27 cellular contexts compared by ENCODE assay signal in genomic region chr17:6510321-6511023, GRCh38. TPM values are rescaled to one million over a fixed set of nuclear protein-coding genes. Genes with fewer than 3 reads are reported as not detected.
DNase-seq lines count a peak whose midpoint lies in the region; ATAC-seq, FAIRE-seq and TF ChIP-seq lines count a peak whose summit lies in the region.
"Had no signal": no experiment of that assay in that cellular context is flagged by ENCODE, and none has a peak within 500 bp of the region (broad histone marks: within the 10 kb centered on the region; RNA-seq: fewer than 3 reads in every experiment).

No MANE protein-coding gene starts in this region.

- 0 out of 2 replicates have a peak overlapping the region, but pooled peaks have one; percentile 13 for H2AK5ac ChIP-seq in H1 (ENCODE audit: low read depth, low read length)
- H2AK5ac ChIP-seq in trophoblast cell (ENCODE audit: low read length): no peak overlapping the region

- H3K27me3 ChIP-seq in PC-9 (ENCODE audit: insufficient read depth, low read depth) (no peaks in the 10 kb centered on the region), H1 (replicated peaks in 1 of 4; ENCODE audit: control insufficient read depth in 3 of 4, extremely low read depth in 1 of 4, insufficient read depth in 3 of 4, low read length in 3 of 4) (no peaks in the 10 kb centered on the region), trophoblast cell (ENCODE audit: insufficient read depth, low read length) (no peaks in the 10 kb centered on the region)
- H3K27me3 ChIP-seq: pancreas had no signal

- peaks cover 18% of the 10 kb centered on the region for H3F3A ChIP-seq in PC-9 (ENCODE audit: insufficient read depth, low read depth)

- H3K4me3 ChIP-seq in PC-9 (no peak overlapping the region), H1 (ENCODE audit: extremely low read depth in 1 of 4, insufficient read depth in 2 of 4, low read depth in 3 of 4, low read length in 4 of 4) (no peak overlapping the region), trophoblast cell (ENCODE audit: low read depth, low read length) (no peak overlapping the region)
- H3K4me3 ChIP-seq: GM12878, pancreas had no signal

- H4K8ac ChIP-seq in H1 (ENCODE audit: extremely low read depth, insufficient read depth, low read length) (no peak overlapping the region), trophoblast cell (ENCODE audit: low read depth, low read length) (no peak overlapping the region)

- no peak for ATAC-seq in effector memory CD8-positive, alpha-beta T cell (replicated peaks)
- ATAC-seq in HG02610 (IDR thresholded peaks at IDR 0.05; ENCODE audit: unreplicated experiment) (no peak), GM18519 (IDR thresholded peaks at IDR 0.05; ENCODE audit: low FRiP score, unreplicated experiment) (no peak)
- ATAC-seq: activated naive CD8-positive, alpha-beta T cell treated with anti-CD3 and anti-CD28 coated beads, Interleukin-2, amount 50 U/mL, for 24 hours; GM12878; naive thymus-derived CD4-positive, alpha-beta T cell; stimulated activated memory B cell treated with anti-CD40 and anti-IgM and Interleukin-4, amounts not matched to agents 10 μg/mL and 1 μg/mL and 100 μg/mL, for 72 hours; T-cell had no signal

- DNase-seq in EH (ENCODE audit: low read depth): peak; percentile 60
- no peak for DNase-seq in PC-9
- no peak for DNase-seq in H1 (ENCODE audit: low read depth in 1 of 2, low spot score in 2 of 2)
- peak in 1 of 2 donors; percentile 11 for DNase-seq in trophoblast cell
- DNase-seq in effector memory CD8-positive, alpha-beta T cell: no peak
- DNase-seq in pons (ENCODE audit: low spot score): no peak
- DNase-seq: activated CD4-positive, alpha-beta T cell treated with anti-CD3 and anti-CD28 coated beads, Interleukin-2, amount 10 ng/mL, durations not matched to agents 24 days and 14 days; activated effector memory CD4-positive, alpha-beta T cell treated with Interleukin-2 at 50 U/mL for 16 hours; activated naive CD8-positive, alpha-beta T cell treated with anti-CD3 and anti-CD28 coated beads, Interleukin-2, amount 50 U/mL, for 24 hours; CD4-positive, CD25-positive, alpha-beta regulatory T cell; DMS153; GOT3; hippocampal formation; naive thymus-derived CD4-positive, alpha-beta T cell; NCI-H146; NCI-H2171; SHP77 treated with DMSO at 0.1 percent for 48 hours; stimulated activated CD4-positive, alpha-beta T cell treated with anti-CD3 and anti-CD28 coated beads, Interleukin-1b, Interleukin-23, amount 100 ng/mL, for 48 hours; T-cell had no signal

- H3K36me3 ChIP-seq in PC-9 (ENCODE audit: low read depth) (no peaks in the 10 kb centered on the region), H1 (ENCODE audit: control insufficient read depth in 2 of 4, insufficient read depth in 4 of 4, low read length in 3 of 4) (no peaks in the 10 kb centered on the region), trophoblast cell (ENCODE audit: control insufficient read depth in 1 of 2, insufficient read depth in 2 of 2, low read length in 2 of 2) (no peaks in the 10 kb centered on the region)
- H3K36me3 ChIP-seq: pancreas had no signal

- TF ChIP-seq CTCF in PC-9 (conservative IDR thresholded peaks at IDR 0.05) (no peak), H1 (IDR thresholded peaks at IDR 0.05; ENCODE audit: control extremely low read depth in 1 of 3, insufficient read depth in 1 of 3, low read depth in 1 of 3, low read length in 3 of 3) (no peak)

- H3K23me2 ChIP-seq in H1 (ENCODE audit: low read depth, low read length): no peaks in the 10 kb centered on the region; the same call in 1 of the 2 replicates

- no peak for FAIRE-seq in H1 (lab: Jason Lieb, UNC)
- FAIRE-seq: GM12878, islet of Langerhans, pancreas had no signal

- no peak for TF ChIP-seq RAD21 in H1 (IDR thresholded peaks at IDR 0.05 in 1 of 2, conservative IDR thresholded peaks at IDR 0.05 in 1 of 2; ENCODE audit: low read depth in 2 of 2, low read length in 2 of 2)

- H4K91ac ChIP-seq in H1 (replicated peaks; ENCODE audit: insufficient read length, low read length) (peak overlapping the region; percentile 81), trophoblast cell (ENCODE audit: low read depth, low read length) (no peak overlapping the region)

- peak overlapping the region; percentile 55; the same call in 1 of the 2 replicates for H2BK12ac ChIP-seq in H1 (ENCODE audit: low read depth, low read length)
- no peak overlapping the region for H2BK12ac ChIP-seq in trophoblast cell (ENCODE audit: low read length)

- H3K9me2 ChIP-seq in PC-9 (ENCODE audit: insufficient read depth): no peaks in the 10 kb centered on the region

- H3K14ac ChIP-seq in H1 (ENCODE audit: insufficient read length) (no peak overlapping the region), trophoblast cell (ENCODE audit: low read length) (no peak overlapping the region)

- no peak overlapping the region for H3K27ac Mint-ChIP-seq in effector memory CD8-positive, alpha-beta T cell
- H3K27ac Mint-ChIP-seq: activated CD4-positive, alpha-beta T cell treated with anti-CD3 and anti-CD28 coated beads, Interleukin-2, amount 10 ng/mL, durations not matched to agents 24 days and 14 days; activated naive CD8-positive, alpha-beta T cell treated with anti-CD3 and anti-CD28 coated beads, Interleukin-2, amount 50 U/mL, for 24 hours; CD4-positive, CD25-positive, alpha-beta regulatory T cell; dendritic cell treated with granulocyte-macrophage colony-stimulating factor and Interleukin-4, amounts not matched to agents 40 ng/mL and 50 ng/mL, for 4 days; naive thymus-derived CD4-positive, alpha-beta T cell; stimulated activated memory B cell treated with anti-CD40 and anti-IgM and Interleukin-4, amounts not matched to agents 10 μg/mL and 1 μg/mL and 100 μg/mL, for 72 hours; T-cell had no signal

- H3K79me1 ChIP-seq in H1 (ENCODE audit: low read depth, low read length) (no peaks in the 10 kb centered on the region), trophoblast cell (ENCODE audit: low read length) (no peaks in the 10 kb centered on the region)

- no TSS peak for BruUV-seq in PC-9 (replicated peaks; lab: Mats Ljungman, UMichigan)

- H3K9ac ChIP-seq in H1 (replicated peaks in 1 of 4; ENCODE audit: extremely low read depth in 1 of 4, low read depth in 3 of 4, low read length in 3 of 4) (no peak overlapping the region), trophoblast cell (ENCODE audit: low read length) (no peak overlapping the region)

- H3K23ac ChIP-seq in H1 (ENCODE audit: insufficient read length) (no peak overlapping the region), trophoblast cell (ENCODE audit: low read length) (peak overlapping the region; percentile 1)

- H3K27ac ChIP-seq in PC-9 (no peak overlapping the region), H1 (ENCODE audit: low read depth, low read length) (no peak overlapping the region), trophoblast cell (ENCODE audit: low read depth, low read length) (no peak overlapping the region)
- H3K27ac ChIP-seq: epithelial cell of prostate, pancreas had no signal

- H3K79me2 ChIP-seq in PC-9 (ENCODE audit: low read depth) (no peaks in the 10 kb centered on the region), H1 (ENCODE audit: control insufficient read depth in 1 of 2, insufficient read depth in 2 of 2, low read length in 2 of 2) (no peaks in the 10 kb centered on the region), trophoblast cell (ENCODE audit: control insufficient read depth, insufficient read depth, low read length, poor library complexity) (no peaks in the 10 kb centered on the region)

- no peaks in the 10 kb centered on the region for H3K36me3 Mint-ChIP-seq in effector memory CD8-positive, alpha-beta T cell (ENCODE audit: insufficient read depth)
- H3K36me3 Mint-ChIP-seq: CD4-positive, CD25-positive, alpha-beta regulatory T cell; stimulated activated memory B cell treated with anti-CD40 and anti-IgM and Interleukin-4, amounts not matched to agents 10 μg/mL and 1 μg/mL and 100 μg/mL, for 72 hours; T-cell had no signal

- intact Hi-C loops in PC-9 (cut with micrococcal nuclease; ENCODE audit: unreplicated experiment): no loop called here

- no peak overlapping the region for H4K5ac ChIP-seq in H1 (ENCODE audit: insufficient read length, low read depth, low read length)

- peak overlapping the region; percentile 69 for H2BK120ac ChIP-seq in H1 (replicated peaks; ENCODE audit: low read depth, low read length)
- H2BK120ac ChIP-seq in trophoblast cell (ENCODE audit: insufficient read depth, low read length, poor library complexity): no peak overlapping the region

- H3K18ac ChIP-seq in H1 (ENCODE audit: extremely low read depth, low read length): no peak overlapping the region; the same call in 1 of the 2 replicates
- no peak overlapping the region for H3K18ac ChIP-seq in trophoblast cell (ENCODE audit: low read length)

- peak overlapping the region; percentile 69 for H3K4ac ChIP-seq in H1 (replicated peaks; ENCODE audit: insufficient read length, low read depth, low read length)
- H3K4ac ChIP-seq in trophoblast cell (ENCODE audit: low read depth, low read length): no peak overlapping the region

- no peak overlapping the region for H3K4me3 Mint-ChIP-seq in effector memory CD8-positive, alpha-beta T cell
- H3K4me3 Mint-ChIP-seq: activated CD4-positive, alpha-beta T cell treated with anti-CD3 and anti-CD28 coated beads, Interleukin-2, amount 10 ng/mL, durations not matched to agents 24 days and 14 days; activated naive CD8-positive, alpha-beta T cell treated with anti-CD3 and anti-CD28 coated beads, Interleukin-2, amount 50 U/mL, for 24 hours; CD4-positive, CD25-positive, alpha-beta regulatory T cell; dendritic cell treated with granulocyte-macrophage colony-stimulating factor and Interleukin-4, amounts not matched to agents 40 ng/mL and 50 ng/mL, for 4 days; naive thymus-derived CD4-positive, alpha-beta T cell; stimulated activated memory B cell treated with anti-CD40 and anti-IgM and Interleukin-4, amounts not matched to agents 10 μg/mL and 1 μg/mL and 100 μg/mL, for 72 hours; T-cell had no signal

- no peak overlapping the region for H4K12ac ChIP-seq in trophoblast cell (ENCODE audit: low read depth, low read length)

- peak overlapping the region; percentile 7; the same call in 1 of the 2 replicates for H3K4me2 ChIP-seq in PC-9
- H3K4me2 ChIP-seq in H1 (ENCODE audit: insufficient read depth in 1 of 2, low read depth in 2 of 2, low read length in 2 of 2): no peak overlapping the region
- H3K4me2 ChIP-seq in trophoblast cell (ENCODE audit: low read length): no peak overlapping the region

- 0 out of 2 replicates have a peak overlapping the region, but pooled peaks have one; percentile 92 for H2BK15ac ChIP-seq in H1 (ENCODE audit: low read length)

- H3K9me3 ChIP-seq in PC-9 (ENCODE audit: insufficient read depth, low read depth): no peaks in the 10 kb centered on the region
- H3K9me3 ChIP-seq in H1 (ENCODE audit: insufficient read depth in 2 of 2, low read depth in 1 of 2, low read length in 1 of 2): no peaks in the 10 kb centered on the region
- H3K9me3 ChIP-seq in trophoblast cell (ENCODE audit: insufficient read depth, low read depth, low read length): no peaks in the 10 kb centered on the region
- H3K9me3 ChIP-seq: pancreas had no signal

- H2BK5ac ChIP-seq in H1 (ENCODE audit: low read depth, low read length) (0 out of 2 replicates have a peak overlapping the region, but pooled peaks have one; percentile 9), trophoblast cell (ENCODE audit: low read depth, low read length, poor library complexity) (no peak overlapping the region)

- H2BK20ac ChIP-seq in H1 (ENCODE audit: low read length): 0 out of 2 replicates have a peak overlapping the region, but pooled peaks have one; percentile 32

- no peaks in the 10 kb centered on the region for H4K20me1 ChIP-seq in PC-9 (ENCODE audit: insufficient read depth)
- H4K20me1 ChIP-seq in H1 (replicated peaks in 1 of 2; ENCODE audit: control insufficient read depth in 1 of 2, insufficient read depth in 2 of 2, low read length in 2 of 2): no peaks in the 10 kb centered on the region

- TF ChIP-seq POLR2A in H1 (IDR thresholded peaks at IDR 0.05; ENCODE audit: control extremely low read depth in 1 of 2, low read depth in 2 of 2, low read length in 2 of 2): no peak

- TF ChIP-seq EP300 in H1 (IDR thresholded peaks at IDR 0.05; ENCODE audit: borderline replicate concordance in 1 of 2, low read depth in 2 of 2, low read length in 2 of 2): no peak

- H3K4me1 ChIP-seq in PC-9 (replicated peaks; ENCODE audit: insufficient read depth) (peaks cover 51% of the 10 kb centered on the region), H1 (replicated peaks in 1 of 4; ENCODE audit: control insufficient read depth in 3 of 4, insufficient read depth in 4 of 4, low read length in 3 of 4) (peaks cover 2 to 13% (median 7%) of the 10 kb centered on the region in 4 experiments; a peak in 4 of 7 replicates), trophoblast cell (ENCODE audit: control insufficient read depth in 1 of 2, insufficient read depth in 2 of 2, low read length in 2 of 2) (peaks cover 5 to 6% of the 10 kb centered on the region in 2 experiments)
- H3K4me1 ChIP-seq: pancreas had no signal

- CTCF ChIA-PET in PC-9 (lab: Charles Lee): interaction anchor here (1.1 kb wide), 1 partner anchor 15 kb away, joined by 3 read pairs; no protein-coding TSS in a partner anchor
- CTCF ChIA-PET in H1 (lab: Charles Lee; ENCODE audit: partially characterized antibody): interaction anchor here (0.8 to 1.8 kb wide), 7 partner anchors 9 to 39 kb away, joined by 3 to 5 read pairs (median 4); no protein-coding TSS in a partner anchor

- H3K56ac ChIP-seq in H1 (replicated peaks; ENCODE audit: insufficient read length, low read depth, low read length): no peak overlapping the region

- no peaks in the 10 kb centered on the region for H3K4me1 Mint-ChIP-seq in effector memory CD8-positive, alpha-beta T cell (ENCODE audit: low read depth in 2 of 2)
- H3K4me1 Mint-ChIP-seq: activated CD4-positive, alpha-beta T cell treated with anti-CD3 and anti-CD28 coated beads, Interleukin-2, amount 10 ng/mL, durations not matched to agents 24 days and 14 days; activated naive CD8-positive, alpha-beta T cell treated with anti-CD3 and anti-CD28 coated beads, Interleukin-2, amount 50 U/mL, for 24 hours; CD4-positive, CD25-positive, alpha-beta regulatory T cell; stimulated activated memory B cell treated with anti-CD40 and anti-IgM and Interleukin-4, amounts not matched to agents 10 μg/mL and 1 μg/mL and 100 μg/mL, for 72 hours; T-cell had no signal

- peaks cover 13 to 20% of the 10 kb centered on the region in 2 donors for H3K27me3 Mint-ChIP-seq in effector memory CD8-positive, alpha-beta T cell
- H3K27me3 Mint-ChIP-seq: activated naive CD8-positive, alpha-beta T cell treated with anti-CD3 and anti-CD28 coated beads, Interleukin-2, amount 50 U/mL, for 24 hours had no signal

- no peak overlapping the region for H2AFZ ChIP-seq in PC-9
- no peak overlapping the region for H2AFZ ChIP-seq in H1 (ENCODE audit: low read length)
- H2AFZ ChIP-seq in trophoblast cell (ENCODE audit: insufficient read depth, low read length, poor library complexity): no peak overlapping the region

- no peaks in the 10 kb centered on the region for H3K9me3 Mint-ChIP-seq in effector memory CD8-positive, alpha-beta T cell
- H3K9me3 Mint-ChIP-seq: activated CD4-positive, alpha-beta T cell treated with anti-CD3 and anti-CD28 coated beads, Interleukin-2, amount 10 ng/mL, durations not matched to agents 24 days and 14 days; activated naive CD8-positive, alpha-beta T cell treated with anti-CD3 and anti-CD28 coated beads, Interleukin-2, amount 50 U/mL, for 24 hours; CD4-positive, CD25-positive, alpha-beta regulatory T cell; dendritic cell treated with granulocyte-macrophage colony-stimulating factor and Interleukin-4, amounts not matched to agents 40 ng/mL and 50 ng/mL, for 4 days; stimulated activated memory B cell treated with anti-CD40 and anti-IgM and Interleukin-4, amounts not matched to agents 10 μg/mL and 1 μg/mL and 100 μg/mL, for 72 hours; T-cell had no signal

- POLR2A ChIA-PET in PC-9 (lab: Charles Lee; ENCODE audit: unreplicated experiment): interaction anchor here (0.6 to 0.7 kb wide), 2 partner anchors 99 to 753 kb away, joined by 4 to 5 read pairs; no protein-coding TSS in a partner anchor
- POLR2A ChIA-PET in H1 (lab: Charles Lee; ENCODE audit: partially characterized antibody): interaction anchor here (1.4 kb wide), 1 partner anchor 24 kb away, joined by 3 read pairs; no protein-coding TSS in a partner anchor

- WGBS in H1 (ENCODE audit: extremely low coverage in 1 of 2, insufficient coverage in 1 of 2, insufficient read length in 1 of 2, insufficient replicate concordance in 2 of 2, low coverage in 1 of 2, low lambda C conversion rate in 2 of 2, missing lambda C conversion rate in 1 of 2), 2 experiments: 91% methylated on average over 9 of the region's 9 CpGs; no CpG with 5 or more reads in 1 of the 2 experiments
- no CpG with 5 or more reads among the region's 9 CpGs for WGBS in trophoblast cell (ENCODE audit: extremely low coverage, insufficient coverage, insufficient read length)

RNA-seq across cellular contexts. Expression of gene PITPNM3, which starts 45.9 kb away (rescaled TPM):
- 16.9 and 17.3 TPM in 2 replicates for total RNA-seq in PC-9 (2021)
- total RNA-seq in H1 (2021; fragmentation: NEBNext Ultra II Directional; extraction: Animal tissue kit (Norgen Biotek cat#: 25700)): 1.7 and 2.1 TPM in 2 replicates
- polyA plus RNA-seq in H1 (2011; rRNA removed): 3.1 and 4.8 TPM in 2 replicates
- polyA plus RNA-seq in H1 (2011; cell fraction: cytosol; rRNA removed): 3.3 TPM
- 7.3 TPM for polyA plus RNA-seq in H1 (2011; cell fraction: nucleus; rRNA removed)
- polyA plus RNA-seq in H1 (2012, experiment 1 of 2): 1.8 to 2.8 TPM (median 2.2 TPM) in 4 replicates
- 1.2 TPM for polyA plus RNA-seq in H1 (2012, experiment 2 of 2)
- polyA plus RNA-seq in H1 (2013, experiment 1 of 2): 1.1 TPM
- polyA plus RNA-seq in H1 (2013, experiment 2 of 2): 0.98 TPM
- polyA minus RNA-seq in H1 (2011; rRNA and poly(A)+ RNA removed): 3.1 and 3.5 TPM in 2 replicates
- polyA minus RNA-seq in H1 (2011; cell fraction: cytosol; rRNA and poly(A)+ RNA removed): 3.4 TPM
- 3.5 TPM for polyA minus RNA-seq in H1 (2011; cell fraction: nucleus; rRNA and poly(A)+ RNA removed)
- 0.58 and 0.64 TPM in 2 replicates for polyA plus RNA-seq in trophoblast cell (2013)
